ENCODE assay signal across 9 cellular contexts in genomic region chr4:2262944-2263250, GRCh38. TPM values are rescaled to one million over a fixed set of nuclear protein-coding genes. Genes with fewer than 3 reads are reported as not detected.
DNase-seq lines count a peak whose midpoint lies in the region; ATAC-seq and TF ChIP-seq lines count a peak whose summit lies in the region.
"Had no signal": no experiment of that assay in that cellular context is flagged by ENCODE, and none has a peak within 500 bp of the region (broad histone marks: within the 10 kb centered on the region; RNA-seq: fewer than 3 reads in every experiment).

No MANE protein-coding gene starts in this region.

- H4K20me1 ChIP-seq in DOHH2 (ENCODE audit: control insufficient read depth, insufficient read depth, low read depth, low read length) = no peaks in the 10 kb centered on the region

- peak overlapping the region; percentile 69 for H3K14ac ChIP-seq in trophoblast cell (ENCODE audit: low read length)

- peak overlapping the region; percentile 97 for H3K4me2 ChIP-seq in DOHH2 (ENCODE audit: low read length)
- peak overlapping the region; percentile 79 for H3K4me2 ChIP-seq in trophoblast cell (ENCODE audit: low read length)

- no peaks in the 10 kb centered on the region for H3K9me3 ChIP-seq in DOHH2 (ENCODE audit: control insufficient read depth, insufficient read depth, low read length)
- H3K9me3 ChIP-seq in SJCRH30 (replicated peaks) = no peaks in the 10 kb centered on the region
- H3K9me3 ChIP-seq in esophagus squamous epithelium = no peaks in the 10 kb centered on the region
- H3K9me3 ChIP-seq in trophoblast cell (ENCODE audit: insufficient read depth, low read depth, low read length) = no peaks in the 10 kb centered on the region

- intact Hi-C loops in esophagus squamous epithelium (cut with DNase I) = no loop called here

- peak overlapping the region; percentile 92 for H4K91ac ChIP-seq in trophoblast cell (ENCODE audit: low read depth, low read length)

- 38 to 40% methylated on average over 10 to 13 of the region's 13 CpGs for WGBS in esophagus squamous epithelium, 2 donors
- no CpG with 5 or more reads among the region's 13 CpGs for WGBS in trophoblast cell (ENCODE audit: extremely low coverage, insufficient coverage, insufficient read length)

- peak overlapping the region; percentile 18 for H2AK5ac ChIP-seq in trophoblast cell (ENCODE audit: low read length)

- peak overlapping the region; percentile 79 for H4K12ac ChIP-seq in trophoblast cell (ENCODE audit: low read depth, low read length)

- H3K79me2 ChIP-seq in DOHH2 (ENCODE audit: control insufficient read depth, low read length) (no peaks in the 10 kb centered on the region), trophoblast cell (ENCODE audit: control insufficient read depth, insufficient read depth, low read length, poor library complexity) (peaks cover 9% of the 10 kb centered on the region)

- no peak overlapping the region for H2BK12ac ChIP-seq in trophoblast cell (ENCODE audit: low read length)

- H3K27me3 ChIP-seq in DOHH2 (ENCODE audit: control insufficient read depth, low read length) = no peaks in the 10 kb centered on the region
- H3K27me3 ChIP-seq in SJCRH30 = no peaks in the 10 kb centered on the region; the same call in 1 of the 2 replicates
- H3K27me3 ChIP-seq in esophagus squamous epithelium = no peaks in the 10 kb centered on the region
- no peaks in the 10 kb centered on the region for H3K27me3 ChIP-seq in trophoblast cell (ENCODE audit: insufficient read depth, low read length)
- H3K27me3 ChIP-seq: foreskin keratinocyte had no signal

- no peaks in the 10 kb centered on the region for H3K9me2 ChIP-seq in DOHH2 (replicated peaks; ENCODE audit: control insufficient read depth, low read length)

- H3K9ac ChIP-seq in trophoblast cell (ENCODE audit: low read length) = no peak overlapping the region

- no peak overlapping the region for H3K23ac ChIP-seq in trophoblast cell (ENCODE audit: low read length)

- H3K27ac ChIP-seq in DOHH2 (ENCODE audit: low read depth, low read length) = no peak overlapping the region
- no peak overlapping the region for H3K27ac ChIP-seq in SJCRH30
- H3K27ac ChIP-seq in esophagus squamous epithelium = peak overlapping the region; percentile 87 to 98 (median 92)
- H3K27ac ChIP-seq in trophoblast cell (ENCODE audit: low read depth, low read length) = no peak overlapping the region
- H3K27ac ChIP-seq: foreskin keratinocyte had no signal

- H3K79me1 ChIP-seq in trophoblast cell (ENCODE audit: low read length) = peaks cover 10% of the 10 kb centered on the region

- H3K4me3 ChIP-seq in DOHH2 (ENCODE audit: low read length) (peak overlapping the region; percentile 87), SJCRH30 (peak overlapping the region; percentile 68), esophagus squamous epithelium (peak overlapping the region; percentile 39 to 98 (median 73)), trophoblast cell (ENCODE audit: low read depth, low read length) (peak overlapping the region; percentile 76)

- H2AFZ ChIP-seq in trophoblast cell (ENCODE audit: insufficient read depth, low read length, poor library complexity) = peak overlapping the region; percentile 98

- peak overlapping the region; percentile 91 for H4K8ac ChIP-seq in trophoblast cell (ENCODE audit: low read depth, low read length)

- peak overlapping the region; percentile 19 for H3K4ac ChIP-seq in trophoblast cell (ENCODE audit: low read depth, low read length)

- H3K36me3 ChIP-seq in DOHH2 (ENCODE audit: control insufficient read depth, low read length) (no peaks in the 10 kb centered on the region), SJCRH30 (no peaks in the 10 kb centered on the region), esophagus squamous epithelium (peaks cover 0 to 23% (median 0%) of the 10 kb centered on the region in 3 donors), trophoblast cell (ENCODE audit: control insufficient read depth in 1 of 2, insufficient read depth in 2 of 2, low read length in 2 of 2) (peaks cover 21 to 22% of the 10 kb centered on the region in 2 experiments)

- TF ChIP-seq POLR2A in esophagus squamous epithelium (IDR thresholded peaks at IDR 0.05) = no peak

- ATAC-seq in HG02870 (IDR thresholded peaks at IDR 0.05; ENCODE audit: unreplicated experiment) (no peak), HG02884 (IDR thresholded peaks at IDR 0.05; ENCODE audit: unreplicated experiment) (no peak), HG03521 (IDR thresholded peaks at IDR 0.05; ENCODE audit: unreplicated experiment) (no peak), GM19455 (IDR thresholded peaks at IDR 0.05; ENCODE audit: unreplicated experiment) (no peak)

- peak overlapping the region; percentile 64 for H3K18ac ChIP-seq in trophoblast cell (ENCODE audit: low read length)

- H3K4me1 ChIP-seq in DOHH2 (ENCODE audit: control insufficient read depth, low read length) (peaks cover 26% of the 10 kb centered on the region), SJCRH30 (no peaks in the 10 kb centered on the region), esophagus squamous epithelium (peaks cover 33 to 76% (median 41%) of the 10 kb centered on the region in 3 donors), trophoblast cell (ENCODE audit: control insufficient read depth in 1 of 2, insufficient read depth in 2 of 2, low read length in 2 of 2) (peaks cover 9 to 14% of the 10 kb centered on the region in 2 experiments)
- H3K4me1 ChIP-seq: foreskin keratinocyte had no signal

- H2BK120ac ChIP-seq in trophoblast cell (ENCODE audit: insufficient read depth, low read length, poor library complexity) = no peak overlapping the region

- TF ChIP-seq CTCF in DOHH2 (IDR thresholded peaks at IDR 0.05; ENCODE audit: low read depth, low read length, poor library complexity, severe bottlenecking) = no peak
- no peak for TF ChIP-seq CTCF in esophagus squamous epithelium (IDR thresholded peaks at IDR 0.05)

- H3F3A ChIP-seq in DOHH2 (ENCODE audit: control insufficient read depth, insufficient read depth) = no peaks in the 10 kb centered on the region

- H2BK5ac ChIP-seq in trophoblast cell (ENCODE audit: low read depth, low read length, poor library complexity) = peak overlapping the region; percentile 80

- no peak for DNase-seq in SJCRH30
- DNase-seq in esophagus squamous epithelium (lab: John Stamatoyannopoulos, UW) = no peak
- no peak for DNase-seq in trophoblast cell

RNA-seq across cellular contexts. Expression of gene MXD4, which starts 1.0 kb away (rescaled TPM):
- 5.7 and 7.1 TPM in 2 replicates for total RNA-seq in SJCRH30 (2014; rRNA removed; shearing (Covaris generic))
- 10 to 100 TPM; 12.9 to 32.2 (median 27.8) TPM for total RNA-seq in esophagus squamous epithelium
- polyA plus RNA-seq in trophoblast cell (2013) = 33.2 and 33.5 TPM in 2 replicates

RNA-seq across cellular contexts. Expression of gene HAUS3, which starts 21.0 kb away (rescaled TPM):
- 25.0 and 29.1 TPM in 2 replicates for total RNA-seq in SJCRH30 (2014; rRNA removed; shearing (Covaris generic))
- 10 to 100 TPM in 3 of 4 donors, 1 to 10 TPM in 1; 8.9 to 13.0 (median 10.7) TPM for total RNA-seq in esophagus squamous epithelium
- 13.2 and 13.7 TPM in 2 replicates for polyA plus RNA-seq in trophoblast cell (2013)

RNA-seq across cellular contexts. Expression of gene POLN, which starts 21.0 kb away (rescaled TPM):
- total RNA-seq in SJCRH30 (2014; rRNA removed; shearing (Covaris generic)) = 1.3 and 1.4 TPM in 2 replicates
- 1 to 10 TPM in 3 of 4 donors, under 1 TPM in 1; 0.19 to 1.5 (median 1.2) TPM for total RNA-seq in esophagus squamous epithelium
- 1.2 and 1.5 TPM in 2 replicates for polyA plus RNA-seq in trophoblast cell (2013)

Comparison
In these comparisons a context has a peak if more than half of its experiments do, and no peak if none do; other contexts are left out.
1. H3K27ac ChIP-seq: peak in esophagus squamous epithelium (4 of 4); none in DOHH2 (single experiment), SJCRH30 (single experiment) and trophoblast cell (single experiment).
2. Peak in every context shown above with its lines, with median percentiles within 50 percentile points of each other: H3K4me3 ChIP-seq.